In genomic region chr19:2050991-2051770, GRCh38 we compare ENCODE assay signal across 8 cellular contexts. TPM values are rescaled to one million over a fixed set of nuclear protein-coding genes. Genes with fewer than 3 reads are reported as not detected.
DNase-seq lines count a peak whose midpoint lies in the region; FAIRE-seq and TF ChIP-seq lines count a peak whose summit lies in the region.

Gene MKNK2, minus strand, starts transcription at chr19:2051244. Its CDS starts 393 bp downstream, at chr19:2050851.

- H3K4me1 ChIP-seq in suprapubic skin: peaks cover 83% of the 10 kb centered on the region

- FAIRE-seq in G401.6 (lab: Jason Lieb, UNC): peak; percentile 6

- peak within 1 kb of the TSS; percentile 93 for H3K27ac Mint-ChIP-seq in activated naive CD4-positive, alpha-beta T cell treated with anti-CD3 and anti-CD28 coated beads for 36 hours

- H3K4me1 Mint-ChIP-seq in activated naive CD4-positive, alpha-beta T cell treated with anti-CD3 and anti-CD28 coated beads for 36 hours (ENCODE audit: low read depth): peaks cover 53% of the 10 kb centered on the region

- no peaks in the 10 kb centered on the region for H3K27me3 Mint-ChIP-seq in activated naive CD4-positive, alpha-beta T cell treated with anti-CD3 and anti-CD28 coated beads for 36 hours (ENCODE audit: low read depth)

- H3K36me3 ChIP-seq in suprapubic skin: peaks cover 12% of the 10 kb centered on the region

- intact Hi-C loops in activated naive CD4-positive, alpha-beta T cell treated with anti-CD3 and anti-CD28 coated beads for 36 hours (cut with micrococcal nuclease): loop anchor here (1.0 to 2.0 kb wide), 4 partner anchors 9 to 218 kb away; no protein-coding TSS in a partner anchor

- DNase-seq in H4 (ENCODE audit: low spot score) (peak; percentile 69), M059J (ENCODE audit: low read depth) (peak; percentile 74), SK-N-DZ (ENCODE audit: low spot score) (peak; percentile 79), germinal center (ENCODE audit: low spot score) (peak; percentile 94), occipital lobe (lab: John Stamatoyannopoulos, UW) (peak; percentile 86), suprapubic skin (ENCODE audit: low spot score in 2 of 2) (peak; percentile 92 to 96)
- peak; percentile 93 for DNase-seq in activated naive CD4-positive, alpha-beta T cell treated with anti-CD3 and anti-CD28 coated beads for 36 hours

- peak within 1 kb of the TSS; percentile 85 for H3K4me3 ChIP-seq in suprapubic skin

- no peaks in the 10 kb centered on the region for H3K9me3 Mint-ChIP-seq in activated naive CD4-positive, alpha-beta T cell treated with anti-CD3 and anti-CD28 coated beads for 36 hours

- no peak for TF ChIP-seq EP300 in suprapubic skin (IDR thresholded peaks at IDR 0.05)

- H3K27ac ChIP-seq in suprapubic skin: peak within 1 kb of the TSS; percentile 93

- H3K4me3 Mint-ChIP-seq in activated naive CD4-positive, alpha-beta T cell treated with anti-CD3 and anti-CD28 coated beads for 36 hours: peak within 1 kb of the TSS; percentile 85

- CTCF ChIA-PET in activated naive CD4-positive, alpha-beta T cell treated with anti-CD3 and anti-CD28 coated beads for 36 hours (lab: Charles Lee): interaction anchor here (1.0 to 1.9 kb wide), 4 partner anchors 8 to 238 kb away, joined by 3 to 10 read pairs (median 6); no protein-coding TSS in a partner anchor

- H3K9me3 ChIP-seq in suprapubic skin: no peaks in the 10 kb centered on the region

- H3K27me3 ChIP-seq in suprapubic skin: no peaks in the 10 kb centered on the region

- TF ChIP-seq CTCF in suprapubic skin (IDR thresholded peaks at IDR 0.05): peak in 1 of 2 donors; percentile 75

- peak; percentile 98 to 99 for TF ChIP-seq POLR2A in suprapubic skin (IDR thresholded peaks at IDR 0.05)

- peaks cover 7% of the 10 kb centered on the region for H3K36me3 Mint-ChIP-seq in activated naive CD4-positive, alpha-beta T cell treated with anti-CD3 and anti-CD28 coated beads for 36 hours (ENCODE audit: low read depth)

- 2% methylated on average over 24 of the region's 92 CpGs for WGBS in suprapubic skin

RNA-seq across cellular contexts. Expression of gene MKNK2, which starts in this region (rescaled TPM):
- total RNA-seq in H4 (2014; rRNA removed; shearing (Covaris generic)): 33.9 and 49.6 TPM in 2 replicates
- total RNA-seq in M059J (2014; rRNA removed; shearing (Covaris generic)): 60.0 and 80.9 TPM in 2 replicates
- 43.2 and 44.6 TPM in 2 replicates for polyA plus RNA-seq in SK-N-DZ (2014; cell fraction: cytosol; rRNA removed)
- polyA plus RNA-seq in SK-N-DZ (2014; cell fraction: nucleus; rRNA removed): 59.1 and 76.4 TPM in 2 replicates
- 100 to 1,000 TPM; 155 to 157 TPM for total RNA-seq in activated naive CD4-positive, alpha-beta T cell treated with anti-CD3 and anti-CD28 coated beads for 36 hours
- total RNA-seq in occipital lobe (16.8 TPM), suprapubic skin (100 to 1,000 TPM; 209 to 249 (median 219) TPM)

Comparison
In these comparisons a context has a peak if more than half of its experiments do, and no peak if none do; other contexts are left out.
1. Peak in every context shown above with its lines: DNase-seq, H3K4me3 ChIP-seq and H3K27ac ChIP-seq.